Comparison of ENCODE assay signal across 22 cellular contexts in the genomic region with DNA sequence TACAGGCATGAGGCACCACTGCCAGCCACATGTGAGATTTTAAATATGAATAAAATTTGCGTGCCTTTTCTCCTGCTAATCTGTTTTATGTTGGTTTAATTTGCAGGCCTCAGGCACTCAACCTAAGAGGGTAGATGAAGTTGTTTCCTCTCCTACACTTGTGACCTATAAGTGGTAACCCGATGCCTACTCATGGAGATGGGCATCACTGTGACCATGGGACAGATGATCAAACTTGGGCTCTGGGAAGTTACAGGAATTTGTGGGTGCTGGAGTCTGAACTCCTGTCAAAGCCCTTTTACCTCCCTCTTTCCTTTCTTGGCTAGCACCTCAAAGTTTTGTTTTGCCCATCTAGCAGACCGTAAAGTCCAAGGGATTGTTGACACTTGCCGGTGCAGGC. TPM values are rescaled to one million over a fixed set of nuclear protein-coding genes. Genes with fewer than 3 reads are reported as not detected.
DNase-seq lines count a peak whose midpoint lies in the region; ATAC-seq, FAIRE-seq and TF ChIP-seq lines count a peak whose summit lies in the region.
"Had no signal": no experiment of that assay in that cellular context is flagged by ENCODE, and none has a peak within 500 bp of the region (broad histone marks: within the 10 kb centered on the region; RNA-seq: fewer than 3 reads in every experiment).

No MANE protein-coding gene starts in this region.

- H3K9me3 ChIP-seq in keratinocyte (ENCODE audit: control insufficient read depth, low read depth, low read length) (no peaks in the 10 kb centered on the region), thyroid gland (no peaks in the 10 kb centered on the region), endodermal cell (ENCODE audit: control insufficient read depth, low read length) (no peaks in the 10 kb centered on the region)
- H3K9me3 ChIP-seq: BE2C, gastrocnemius medialis, SJCRH30 had no signal

- H3K9ac ChIP-seq in keratinocyte (ENCODE audit: control insufficient read depth, extremely low read depth, insufficient read depth, low read length): peak overlapping the region; percentile 44
- H3K9ac ChIP-seq in endodermal cell (ENCODE audit: extremely low read depth, low read length, poor library complexity, severe bottlenecking): no peak overlapping the region

- H3K27me3 ChIP-seq in keratinocyte (ENCODE audit: control insufficient read depth, extremely low read depth, insufficient read depth, low read length) (no peaks in the 10 kb centered on the region), thyroid gland (no peaks in the 10 kb centered on the region), endodermal cell (ENCODE audit: control insufficient read depth, insufficient read depth, low read length, poor library complexity, severe bottlenecking) (no peaks in the 10 kb centered on the region)
- H3K27me3 ChIP-seq: BE2C, brain microvascular endothelial cell, gastrocnemius medialis, SJCRH30 had no signal

- DNase-seq in NCI-H524 (lab: John Stamatoyannopoulos, UW): peak; percentile 12 to 35
- DNase-seq in NCI-H524 treated with DMSO at 0.1 percent for 48 hours (lab: John Stamatoyannopoulos, UW): no peak
- DNase-seq in coronary artery (ENCODE audit: low spot score): no peak
- no peak for DNase-seq in keratinocyte (ENCODE audit: low read depth, low spot score)
- DNase-seq in thyroid gland: peak; percentile 38 to 43
- no peak for DNase-seq in endodermal cell
- DNase-seq in AG08395 (ENCODE audit: low spot score): no peak
- DNase-seq: activated CD4-positive, alpha-beta T cell treated with anti-CD3 and anti-CD28 coated beads, Interleukin-2, amount 10 ng/mL, durations not matched to agents 24 days and 14 days; activated effector memory CD4-positive, alpha-beta T cell treated with Interleukin-2 at 50 U/mL for 16 hours; BE2C; brain microvascular endothelial cell; gastrocnemius medialis; midbrain; NCI-H2107; SJCRH30; stimulated activated CD4-positive, alpha-beta T cell treated with anti-CD3 and anti-CD28 coated beads, Interleukin-4, amount 100 ng/mL, for 4 hours had no signal

- H3K4me1 ChIP-seq in keratinocyte (ENCODE audit: control insufficient read depth, extremely low read depth, insufficient read depth, low read length): peaks cover 12% of the 10 kb centered on the region
- H3K4me1 ChIP-seq in thyroid gland: peaks cover 7 to 11% of the 10 kb centered on the region in 2 donors
- H3K4me1 ChIP-seq in endodermal cell (ENCODE audit: control insufficient read depth, insufficient read depth, low read length): peaks cover 3% of the 10 kb centered on the region
- H3K4me1 ChIP-seq: BE2C, gastrocnemius medialis, SJCRH30 had no signal

- no peak for TF ChIP-seq POLR2A in thyroid gland (IDR thresholded peaks at IDR 0.05)

- H3K27ac ChIP-seq in coronary artery: peak overlapping the region; percentile 50 to 63
- H3K27ac ChIP-seq in keratinocyte (ENCODE audit: control insufficient read depth, insufficient read depth, low read length): no peak overlapping the region
- H3K27ac ChIP-seq in thyroid gland: peak overlapping the region in 2 of 3 donors; percentile 13 to 55
- no peak overlapping the region for H3K27ac ChIP-seq in endodermal cell (ENCODE audit: low read depth, low read length)
- H3K27ac ChIP-seq: brain microvascular endothelial cell, gastrocnemius medialis, SJCRH30 had no signal

- H2AFZ ChIP-seq in keratinocyte (ENCODE audit: control insufficient read depth, low read length): peak overlapping the region; percentile 15

- no peaks in the 10 kb centered on the region for H3K27me3 Mint-ChIP-seq in endodermal cell (ENCODE audit: insufficient read depth)

- dilution Hi-C loops in keratinocyte (cut with MboI; ENCODE audit: extremely low pct_ligation_motif_present, low sequenced_read_pairs): no loop called here

- peak overlapping the region; percentile 32 for H3K4me2 ChIP-seq in keratinocyte (ENCODE audit: control insufficient read depth, extremely low read depth, insufficient read depth, low read depth, low read length)
- H3K4me2 ChIP-seq: smooth muscle cell had no signal

- H3K4me3 ChIP-seq in coronary artery (no peak overlapping the region), keratinocyte (ENCODE audit: control insufficient read depth in 2 of 3, extremely low read depth in 1 of 3, insufficient read depth in 2 of 3, low read depth in 1 of 3, low read length in 3 of 3) (no peak overlapping the region), thyroid gland (replicated peaks in 1 of 3) (no peak overlapping the region), endodermal cell (ENCODE audit: low read length) (no peak overlapping the region)
- H3K4me3 ChIP-seq: gastrocnemius medialis, SJCRH30 had no signal

- no peaks in the 10 kb centered on the region for H3K36me3 Mint-ChIP-seq in endodermal cell (ENCODE audit: low read depth)

- no peaks in the 10 kb centered on the region for H4K20me1 ChIP-seq in keratinocyte (ENCODE audit: control insufficient read depth, extremely low read depth, insufficient read depth, low read length)

- ATAC-seq in HG02852 (IDR thresholded peaks at IDR 0.05; ENCODE audit: unreplicated experiment): no peak
- ATAC-seq: gastrocnemius medialis had no signal

- no peak for TF ChIP-seq CTCF in coronary artery (IDR thresholded peaks at IDR 0.05)
- no peak for TF ChIP-seq CTCF in keratinocyte (optimal IDR thresholded peaks at IDR 0.05 in 1 of 3, IDR thresholded peaks at IDR 0.05 in 1 of 3, conservative IDR thresholded peaks at IDR 0.05 in 1 of 3; ENCODE audit: extremely low read depth in 1 of 3, insufficient read depth in 2 of 3, low read length in 3 of 3)
- no peak for TF ChIP-seq CTCF in thyroid gland (IDR thresholded peaks at IDR 0.05)
- no peak for TF ChIP-seq CTCF in endodermal cell (conservative IDR thresholded peaks at IDR 0.05)

- H3K27ac Mint-ChIP-seq in endodermal cell: no peak overlapping the region
- H3K27ac Mint-ChIP-seq: activated CD4-positive, alpha-beta T cell treated with anti-CD3 and anti-CD28 coated beads, Interleukin-2, amount 10 ng/mL, durations not matched to agents 24 days and 14 days; T-helper 1 cell treated with Interleukin-12 subunit alpha and Interleukin-12 subunit beta and Interleukin-4 antibody, amounts not matched to agents 30 μg/mL and 1 μg/mL, for 36 hours had no signal

- no peaks in the 10 kb centered on the region for H3K79me2 ChIP-seq in keratinocyte (ENCODE audit: control insufficient read depth, insufficient read depth, low read length)

- no peak for FAIRE-seq in keratinocyte (lab: Jason Lieb, UNC)
- FAIRE-seq: A204.1 had no signal

- H3K4me3 Mint-ChIP-seq in endodermal cell: no peak overlapping the region
- H3K4me3 Mint-ChIP-seq: activated CD4-positive, alpha-beta T cell treated with anti-CD3 and anti-CD28 coated beads, Interleukin-2, amount 10 ng/mL, durations not matched to agents 24 days and 14 days; T-helper 1 cell treated with Interleukin-12 subunit alpha and Interleukin-12 subunit beta and Interleukin-4 antibody, amounts not matched to agents 30 μg/mL and 1 μg/mL, for 36 hours had no signal

- peaks cover 4% of the 10 kb centered on the region for H3K9me1 ChIP-seq in keratinocyte (ENCODE audit: control insufficient read depth, extremely low read depth, insufficient read depth, low read length)

- H3K9me3 Mint-ChIP-seq in endodermal cell: no peaks in the 10 kb centered on the region
- H3K9me3 Mint-ChIP-seq: activated CD4-positive, alpha-beta T cell treated with anti-CD3 and anti-CD28 coated beads, Interleukin-2, amount 10 ng/mL, durations not matched to agents 24 days and 14 days; T-helper 1 cell treated with Interleukin-12 subunit alpha and Interleukin-12 subunit beta and Interleukin-4 antibody, amounts not matched to agents 30 μg/mL and 1 μg/mL, for 36 hours had no signal

- no peaks in the 10 kb centered on the region for H3K36me3 ChIP-seq in keratinocyte (ENCODE audit: control insufficient read depth in 2 of 2, extremely low read depth in 1 of 2, insufficient read depth in 2 of 2, low read length in 2 of 2)
- no peaks in the 10 kb centered on the region for H3K36me3 ChIP-seq in thyroid gland
- no peaks in the 10 kb centered on the region for H3K36me3 ChIP-seq in endodermal cell (ENCODE audit: control insufficient read depth, insufficient read depth, low read length)
- H3K36me3 ChIP-seq: BE2C, brain microvascular endothelial cell, gastrocnemius medialis, SJCRH30 had no signal

- peaks cover 20% of the 10 kb centered on the region for H3K4me1 Mint-ChIP-seq in endodermal cell
- H3K4me1 Mint-ChIP-seq: activated CD4-positive, alpha-beta T cell treated with anti-CD3 and anti-CD28 coated beads, Interleukin-2, amount 10 ng/mL, durations not matched to agents 24 days and 14 days had no signal

- intact Hi-C loops in thyroid gland (cut with DNase I): no loop called here

- 34 to 39% methylated on average over 4 of the region's 4 CpGs for WGBS in thyroid gland, 2 donors
- 90 to 94% methylated on average over 4 of the region's 4 CpGs for WGBS in endodermal cell (ENCODE audit: insufficient coverage in 1 of 2, insufficient read length in 1 of 2), 2 experiments

RNA-seq across cellular contexts. Expression of a gene that starts 1.0 kb away (rescaled TPM):
- polyA plus RNA-seq in keratinocyte: 1.1 to 4.9 TPM (median 2.4 TPM) in 3 replicates
- polyA plus RNA-seq in keratinocyte (2011; ENCODE audit: low read depth): 10.9 TPM
- 0.35 and 1.2 TPM in 2 replicates for polyA plus RNA-seq in keratinocyte (2011; cell fraction: cytosol; rRNA removed)
- 4.4 and 6.0 TPM in 2 replicates for polyA plus RNA-seq in keratinocyte (2011; cell fraction: nucleus; rRNA removed)
- 0.77 and 8.7 TPM in 2 replicates for polyA plus RNA-seq in keratinocyte (2012; ENCODE audit: low replicate concordance)
- polyA minus RNA-seq in keratinocyte: 0.89 to 3.6 TPM (median 2.3 TPM) in 3 replicates
- polyA minus RNA-seq in keratinocyte (2011; cell fraction: cytosol; rRNA and poly(A)+ RNA removed): 0.38 TPM
- 3.6 and 5.8 TPM in 2 replicates for polyA minus RNA-seq in keratinocyte (2011; cell fraction: nucleus; rRNA and poly(A)+ RNA removed)
- total RNA-seq in thyroid gland (under 1 TPM in 2 of 4 donors, not detected in 2; 0.15 to 0.22 TPM), endodermal cell (under 1 TPM in 1 of 2 donors, not detected in 1; 0.11 TPM)
- not detected for polyA plus RNA-seq in endodermal cell (2013, experiment 1 of 2)
- not detected for polyA plus RNA-seq in endodermal cell (2013, experiment 2 of 2)
- total RNA-seq: pulmonary artery endothelial cell had no signal
- polyA plus RNA-seq: neural cell had no signal

Comparison
In these comparisons a context has a peak if more than half of its experiments do, and no peak if none do; other contexts are left out.
1. DNase-seq: peak in NCI-H524 (2 of 2) and thyroid gland (2 of 2); none in NCI-H524 treated with DMSO at 0.1 percent for 48 hours (single experiment), coronary artery (single experiment), keratinocyte (single experiment), endodermal cell (single experiment) and AG08395 (single experiment).
2. H3K27ac ChIP-seq: peak in coronary artery (2 of 2) and thyroid gland (2 of 3); none in keratinocyte (single experiment) and endodermal cell (single experiment).